In genomic region chr3:38524141-38524739, GRCh38 we compare ENCODE assay signal across 17 cellular contexts.
"Had no signal": no experiment of that assay in that cellular context is flagged by ENCODE, and none has a peak within 500 bp of the region (broad histone marks: within the 10 kb centered on the region; RNA-seq: fewer than 3 reads in every experiment).

No MANE protein-coding gene starts in this region.

- H3K27me3 ChIP-seq: adrenal gland, ovary, sigmoid colon, uterus had no signal

- H3K4me3 ChIP-seq: adrenal gland, ovary, sigmoid colon, uterus had no signal

- H3K9me3 Mint-ChIP-seq: activated CD8-positive, alpha-beta T cell treated with anti-CD3 and anti-CD28 coated beads for 36 hours; activated T-cell treated with anti-CD3 and anti-CD28 coated beads, Interleukin-2, amount 50 U/mL, for 4 hours; mesothelial cell of epicardium had no signal

- H3K27ac ChIP-seq: adrenal gland, ovary, sigmoid colon, uterus, VCaP had no signal

- H3K27ac Mint-ChIP-seq: activated CD4-positive, alpha-beta T cell treated with anti-CD3 and anti-CD28 coated beads for 36 hours; activated CD8-positive, alpha-beta T cell treated with anti-CD3 and anti-CD28 coated beads for 36 hours; mesothelial cell of epicardium had no signal

- H3K36me3 ChIP-seq: ovary, uterus had no signal

- DNase-seq: activated CD4-positive, alpha-beta T cell treated with anti-CD3 and anti-CD28 coated beads for 36 hours; activated CD8-positive, alpha-beta T cell treated with anti-CD3 and anti-CD28 coated beads for 36 hours; activated effector memory CD4-positive, alpha-beta T cell treated with Interleukin-2 at 50 U/mL for 16 hours; activated naive CD4-positive, alpha-beta T cell treated with anti-CD3 and anti-CD28 coated beads, Interleukin-2, amount 50 U/mL, for 16 hours; activated T-cell treated with anti-CD3 and anti-CD28 coated beads, Interleukin-2, amount 50 U/mL, for 4 hours; adrenal gland; effector CD8-positive, alpha-beta T cell; foreskin melanocyte; ovary; sigmoid colon; stimulated activated CD4-positive, alpha-beta T cell treated with anti-CD3 and anti-CD28 coated beads, Interleukin-12 subunit alpha, Interleukin-12 subunit beta, amount 100 ng/mL, for 4 hours; stimulated activated CD4-positive, alpha-beta T cell treated with anti-CD3 and anti-CD28 coated beads, Interleukin-2, amount 100 ng/mL, for 24 hours; T-helper 1 cell; T1000; uterus had no signal

- H3K27me3 Mint-ChIP-seq: activated CD4-positive, alpha-beta T cell treated with anti-CD3 and anti-CD28 coated beads for 36 hours; activated CD8-positive, alpha-beta T cell treated with anti-CD3 and anti-CD28 coated beads for 36 hours had no signal

- H3K9me3 ChIP-seq: adrenal gland, ovary, sigmoid colon, uterus had no signal

- H3K4me1 ChIP-seq: adrenal gland, sigmoid colon, uterus had no signal

- H3K4me1 Mint-ChIP-seq: mesothelial cell of epicardium had no signal

- H3K4me3 Mint-ChIP-seq: activated CD4-positive, alpha-beta T cell treated with anti-CD3 and anti-CD28 coated beads for 36 hours; activated CD8-positive, alpha-beta T cell treated with anti-CD3 and anti-CD28 coated beads for 36 hours; activated T-cell treated with anti-CD3 and anti-CD28 coated beads, Interleukin-2, amount 50 U/mL, for 4 hours; mesothelial cell of epicardium had no signal

- ATAC-seq: activated CD4-positive, alpha-beta T cell treated with anti-CD3 and anti-CD28 coated beads for 36 hours; activated CD8-positive, alpha-beta T cell treated with anti-CD3 and anti-CD28 coated beads for 36 hours; activated T-cell treated with anti-CD3 and anti-CD28 coated beads, Interleukin-2, amount 50 U/mL, for 4 hours had no signal
